17 cellular contexts compared by ENCODE assay signal in the genomic region with DNA sequence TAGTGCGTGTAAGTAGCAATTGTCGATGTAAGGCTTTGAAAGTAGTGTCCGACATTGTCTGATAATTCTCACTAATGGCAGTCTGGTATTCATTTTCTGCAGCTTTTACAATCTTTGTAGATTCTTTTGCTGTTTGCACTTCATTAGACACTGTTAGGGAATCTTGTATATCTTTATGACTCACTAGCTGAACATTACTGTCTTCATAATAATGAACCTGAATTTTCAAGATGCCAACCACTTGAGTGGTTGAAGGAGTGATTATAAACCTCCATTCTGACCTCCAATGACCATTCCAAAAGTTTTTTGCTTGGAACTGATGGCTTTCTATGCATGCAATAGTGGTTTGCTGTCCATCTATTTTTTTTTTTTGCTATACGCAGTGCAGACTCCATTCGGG.
DNase-seq lines count a peak whose midpoint lies in the region; FAIRE-seq and TF ChIP-seq lines count a peak whose summit lies in the region.
"Had no signal": no experiment of that assay in that cellular context is flagged by ENCODE, and none has a peak within 500 bp of the region (broad histone marks: within the 10 kb centered on the region; RNA-seq: fewer than 3 reads in every experiment).

No MANE protein-coding gene starts in this region.

- DNase-seq in AG20443 (ENCODE audit: low spot score), result peak; percentile 42
- peak; percentile 36 for DNase-seq in LHCN-M2 (ENCODE audit: low read depth)
- peak; percentile 39 to 61 for DNase-seq in cardiac fibroblast (ENCODE audit: low read depth in 2 of 2)
- peak; percentile 45 for DNase-seq in non-pigmented ciliary epithelial cell (ENCODE audit: low read depth)
- no peak for DNase-seq in NCI-H446 (lab: John Stamatoyannopoulos, UW)
- no peak for DNase-seq in GM12892 (ENCODE audit: insufficient read length)
- no peak for DNase-seq in 8988T
- DNase-seq in prostate gland (ENCODE audit: low spot score), result no peak
- DNase-seq: activated B cell treated with CpG ODN at 0.5 μM for 24 hours; activated naive CD4-positive, alpha-beta T cell treated with anti-CD3 and anti-CD28 coated beads, Interleukin-2, amount 50 U/mL, for 16 hours; CD4-positive, alpha-beta memory T cell; kidney; NCI-H1105 treated with DMSO at 0.1 percent for 48 hours; NCI-H345 had no signal

- H3K4me3 ChIP-seq in cardiac fibroblast (replicated peaks in 1 of 2; ENCODE audit: low read depth in 2 of 2, low read length in 2 of 2) (no peak overlapping the region), prostate gland (no peak overlapping the region)
- H3K4me3 ChIP-seq: GM23338 had no signal

- TF ChIP-seq CTCF in cardiac fibroblast (IDR thresholded peaks at IDR 0.05; ENCODE audit: low read depth, low read length) (no peak), prostate gland (IDR thresholded peaks at IDR 0.05) (no peak)

- H3K4me1 ChIP-seq in prostate gland (replicated peaks), result no peaks in the 10 kb centered on the region
- H3K4me1 ChIP-seq: parathyroid adenoma had no signal

- H3K27ac ChIP-seq in prostate gland, result no peak overlapping the region
- H3K27ac ChIP-seq: parathyroid adenoma had no signal

- 60% methylated on average over 5 of the region's 5 CpGs for WGBS in prostate gland

- no peak for TF ChIP-seq POLR2A in GM12892 (IDR thresholded peaks at IDR 0.05; ENCODE audit: low read depth, low read length)
- TF ChIP-seq POLR2A in prostate gland (IDR thresholded peaks at IDR 0.05), result no peak

- no peaks in the 10 kb centered on the region for H3K36me3 ChIP-seq in prostate gland

- intact Hi-C loops in prostate gland (cut with DNase I), result no loop called here

- no peaks in the 10 kb centered on the region for H3K9me3 ChIP-seq in prostate gland

- no peaks in the 10 kb centered on the region for H3K27me3 ChIP-seq in prostate gland (replicated peaks; ENCODE audit: insufficient read depth)

- FAIRE-seq in GM12892 (lab: Jason Lieb, UNC), result no peak
- FAIRE-seq: G401.6, kidney had no signal

Comparison
In these comparisons a context has a peak if more than half of its experiments do, and no peak if none do; other contexts are left out.
1. DNase-seq: peak in AG20443 (single experiment), LHCN-M2 (single experiment), cardiac fibroblast (2 of 2) and non-pigmented ciliary epithelial cell (single experiment); none in NCI-H446 (0 of 2), GM12892 (single experiment), 8988T (single experiment) and prostate gland (single experiment).